In genomic region chr17:75020331-75021110, GRCh38 we compare ENCODE assay signal across 29 cellular contexts.
DNase-seq lines count a peak whose midpoint lies in the region; ATAC-seq and TF ChIP-seq lines count a peak whose summit lies in the region.
"Had no signal": no experiment of that assay in that cellular context is flagged by ENCODE, and none has a peak within 500 bp of the region (broad histone marks: within the 10 kb centered on the region; RNA-seq: fewer than 3 reads in every experiment).

No MANE protein-coding gene starts in this region.

- H3K27me3 Mint-ChIP-seq in stimulated activated naive B cell treated with anti-CD40 and anti-IgM and Interleukin-4, amounts not matched to agents 10 μg/mL and 1 μg/mL and 100 μg/mL, for 72 hours: no peaks in the 10 kb centered on the region
- H3K27me3 Mint-ChIP-seq: activated CD4-positive, alpha-beta T cell treated with anti-CD3 and anti-CD28 coated beads, Interleukin-2, amount 10 ng/mL, durations not matched to agents 24 days and 14 days; effector memory CD8-positive, alpha-beta T cell; memory B cell had no signal

- H3K36me3 Mint-ChIP-seq in stimulated activated naive B cell treated with anti-CD40 and anti-IgM and Interleukin-4, amounts not matched to agents 10 μg/mL and 1 μg/mL and 100 μg/mL, for 72 hours: peaks cover 44 to 57% of the 10 kb centered on the region in 2 donors

- peak overlapping the region; percentile 75 for H3K27ac ChIP-seq in WERI-Rb-1
- H3K27ac ChIP-seq: BLaER1, colonic mucosa, heart left ventricle, KMS-11, stomach, transverse colon had no signal

- DNase-seq in ELF-1 (ENCODE audit: low read depth, low spot score) (peak; percentile 33), WERI-Rb-1 (no peak), head of caudate nucleus (peak in 24 of 42 donors; percentile 18 to 76 (median 51)), putamen (ENCODE audit: low spot score) (peak; percentile 79), DMS114 treated with DMSO at 0.1 percent for 48 hours (lab: John Stamatoyannopoulos, UW; ENCODE audit: unreplicated experiment) (no peak), COLO829 (ENCODE audit: low spot score) (no peak)
- DNase-seq in stimulated activated naive B cell treated with anti-CD40 and anti-IgM and Interleukin-4, amounts not matched to agents 10 μg/mL and 1 μg/mL and 100 μg/mL, for 72 hours: no peak
- DNase-seq: activated CD4-positive, alpha-beta T cell treated with anti-CD3 and anti-CD28 coated beads, Interleukin-2, amount 10 ng/mL, durations not matched to agents 24 days and 14 days; activated naive CD4-positive, alpha-beta T cell treated with anti-CD3 and anti-CD28 coated beads, Interleukin-2, amount 10 ng/mL, durations not matched to agents 7 days and 5 days; colonic mucosa; COR-L47; DMS79 treated with DMSO at 0.1 percent for 48 hours; effector memory CD8-positive, alpha-beta T cell; HCEC 1CT; heart left ventricle; left cardiac atrium; NCI-H146; NCI-H446; stimulated activated CD4-positive, alpha-beta T cell treated with anti-CD3 and anti-CD28 coated beads, Interleukin-1b, Interleukin-23, amount 100 ng/mL, for 48 hours; stimulated activated CD8-positive, alpha-beta memory T cell treated with anti-CD3 and anti-CD28 coated beads, Interleukin-4, amount 100 ng/mL, for 48 hours; stomach; transverse colon had no signal

- H3K36me3 ChIP-seq in WERI-Rb-1: peaks cover 27% of the 10 kb centered on the region
- H3K36me3 ChIP-seq: colonic mucosa had no signal

- intact Hi-C loops in head of caudate nucleus (cut with DNase I): no loop called here

- H3K4me3 ChIP-seq in WERI-Rb-1 (ENCODE audit: low read depth, low read length): no peak overlapping the region
- H3K4me3 ChIP-seq: BLaER1, colonic mucosa, heart left ventricle, stomach, transverse colon had no signal

- peaks cover 7% of the 10 kb centered on the region for H3K9me3 ChIP-seq in WERI-Rb-1 (ENCODE audit: severe bottlenecking)
- H3K9me3 ChIP-seq: colonic mucosa, heart left ventricle, stomach, transverse colon had no signal

- no peak overlapping the region for H3K4me3 Mint-ChIP-seq in stimulated activated naive B cell treated with anti-CD40 and anti-IgM and Interleukin-4, amounts not matched to agents 10 μg/mL and 1 μg/mL and 100 μg/mL, for 72 hours
- H3K4me3 Mint-ChIP-seq: activated CD4-positive, alpha-beta T cell treated with anti-CD3 and anti-CD28 coated beads, Interleukin-2, amount 10 ng/mL, durations not matched to agents 24 days and 14 days; activated naive CD4-positive, alpha-beta T cell treated with anti-CD3 and anti-CD28 coated beads, Interleukin-2, amount 10 ng/mL, durations not matched to agents 7 days and 5 days; activated T-helper 1 cell treated with anti-CD3 and anti-CD28 coated beads, Interleukin-12 subunit alpha, Interleukin-12 subunit beta, Interleukin-2, Interleukin-4 antibody, amounts not matched to agents 30 ng/mL and 10 ng/mL and 1 ng/mL, durations not matched to agents 14 hours and 24 hours and 36 hours; effector memory CD8-positive, alpha-beta T cell; memory B cell had no signal

- no peak for ATAC-seq in HG03159 (IDR thresholded peaks at IDR 0.05; ENCODE audit: unreplicated experiment)
- ATAC-seq in stimulated activated naive B cell treated with anti-CD40 and anti-IgM and Interleukin-4, amounts not matched to agents 10 μg/mL and 1 μg/mL and 100 μg/mL, for 72 hours (replicated peaks): no peak
- ATAC-seq: effector memory CD8-positive, alpha-beta T cell; heart left ventricle; left cardiac atrium; Right ventricle myocardium inferior; SK-N-SH treated with all-trans-retinoic acid at 6 μM for 48 hours had no signal

- no peak for TF ChIP-seq CTCF in WERI-Rb-1 (IDR thresholded peaks at IDR 0.05; ENCODE audit: low read depth, low read length)

- H3K9me3 Mint-ChIP-seq in stimulated activated naive B cell treated with anti-CD40 and anti-IgM and Interleukin-4, amounts not matched to agents 10 μg/mL and 1 μg/mL and 100 μg/mL, for 72 hours: peaks cover 0 to 2% of the 10 kb centered on the region in 2 donors
- H3K9me3 Mint-ChIP-seq: activated CD4-positive, alpha-beta T cell treated with anti-CD3 and anti-CD28 coated beads, Interleukin-2, amount 10 ng/mL, durations not matched to agents 24 days and 14 days; activated naive CD4-positive, alpha-beta T cell treated with anti-CD3 and anti-CD28 coated beads, Interleukin-2, amount 10 ng/mL, durations not matched to agents 7 days and 5 days; activated T-helper 1 cell treated with anti-CD3 and anti-CD28 coated beads, Interleukin-12 subunit alpha, Interleukin-12 subunit beta, Interleukin-2, Interleukin-4 antibody, amounts not matched to agents 30 ng/mL and 10 ng/mL and 1 ng/mL, durations not matched to agents 14 hours and 24 hours and 36 hours; effector memory CD8-positive, alpha-beta T cell; memory B cell had no signal

- no peaks in the 10 kb centered on the region for H3K27me3 ChIP-seq in WERI-Rb-1 (ENCODE audit: insufficient read depth, low read depth, severe bottlenecking)
- H3K27me3 ChIP-seq: BLaER1, colonic mucosa, heart left ventricle, stomach, transverse colon had no signal

- H3K27ac Mint-ChIP-seq in stimulated activated naive B cell treated with anti-CD40 and anti-IgM and Interleukin-4, amounts not matched to agents 10 μg/mL and 1 μg/mL and 100 μg/mL, for 72 hours: no peak overlapping the region
- H3K27ac Mint-ChIP-seq: activated CD4-positive, alpha-beta T cell treated with anti-CD3 and anti-CD28 coated beads, Interleukin-2, amount 10 ng/mL, durations not matched to agents 24 days and 14 days; activated naive CD4-positive, alpha-beta T cell treated with anti-CD3 and anti-CD28 coated beads, Interleukin-2, amount 10 ng/mL, durations not matched to agents 7 days and 5 days; activated T-helper 1 cell treated with anti-CD3 and anti-CD28 coated beads, Interleukin-12 subunit alpha, Interleukin-12 subunit beta, Interleukin-2, Interleukin-4 antibody, amounts not matched to agents 30 ng/mL and 10 ng/mL and 1 ng/mL, durations not matched to agents 14 hours and 24 hours and 36 hours; effector memory CD8-positive, alpha-beta T cell; memory B cell had no signal

- peaks cover 4 to 10% of the 10 kb centered on the region in 2 donors for H3K4me1 Mint-ChIP-seq in stimulated activated naive B cell treated with anti-CD40 and anti-IgM and Interleukin-4, amounts not matched to agents 10 μg/mL and 1 μg/mL and 100 μg/mL, for 72 hours

Comparison
In these comparisons a context has a peak if more than half of its experiments do, and no peak if none do; other contexts are left out.
1. DNase-seq: peak in ELF-1 (single experiment), head of caudate nucleus (24 of 42) and putamen (single experiment); none in WERI-Rb-1 (single experiment), stimulated activated naive B cell treated with anti-CD40 and anti-IgM and Interleukin-4, amounts not matched to agents 10 μg/mL and 1 μg/mL and 100 μg/mL, for 72 hours (single experiment), DMS114 treated with DMSO at 0.1 percent for 48 hours (single experiment) and COLO829 (single experiment).